In the genomic region with DNA sequence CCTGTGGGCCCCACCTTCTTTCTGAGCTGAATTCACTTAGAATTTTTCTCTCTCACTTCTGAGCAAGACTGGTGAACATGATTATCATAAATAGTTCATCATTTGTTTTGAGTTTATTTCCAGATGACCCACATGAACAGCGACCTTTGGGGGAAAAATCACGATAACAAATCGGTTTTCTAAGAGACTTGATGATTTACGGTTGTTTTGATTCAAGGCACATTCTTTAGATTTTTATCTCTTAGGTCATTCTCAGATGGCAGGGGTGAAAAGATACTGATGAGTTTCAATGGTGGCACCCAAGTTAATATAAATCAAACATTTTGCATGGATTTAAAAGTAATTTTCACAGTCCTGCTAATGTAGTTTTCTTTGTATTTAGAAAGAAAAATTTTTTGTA, we compare ENCODE assay signal across 19 cellular contexts.
DNase-seq lines count a peak whose midpoint lies in the region; ATAC-seq and TF ChIP-seq lines count a peak whose summit lies in the region.
"Had no signal": no experiment of that assay in that cellular context is flagged by ENCODE, and none has a peak within 500 bp of the region (broad histone marks: within the 10 kb centered on the region; RNA-seq: fewer than 3 reads in every experiment).

No MANE protein-coding gene starts in this region.

- TF ChIP-seq CTCF in WTC11 (IDR thresholded peaks at IDR 0.05): no peak

- H2BK5ac ChIP-seq in mesenchymal stem cell (ENCODE audit: low read depth, low read length, poor library complexity, severe bottlenecking): no peak overlapping the region

- ATAC-seq in WTC11 (no peak), GM21526 (IDR thresholded peaks at IDR 0.05; ENCODE audit: low FRiP score, unreplicated experiment) (no peak), GM21367 (IDR thresholded peaks at IDR 0.05; ENCODE audit: unreplicated experiment) (no peak)
- ATAC-seq: HCT116 had no signal

- WGBS in mesenchymal stem cell: 46% methylated on average over 4 of the region's 4 CpGs

- H3K27ac Mint-ChIP-seq in WTC11: peak overlapping the region; percentile 90
- H3K27ac Mint-ChIP-seq: B cell had no signal

- CTCF ChIA-PET in WTC11 (lab: Charles Lee): no interaction called here

- H2AFZ ChIP-seq in mesenchymal stem cell (ENCODE audit: low read depth, low read length): no peak overlapping the region

- peaks cover 2% of the 10 kb centered on the region for H3K4me1 ChIP-seq in mesenchymal stem cell (ENCODE audit: control insufficient read depth, insufficient read depth, low read depth, low read length)

- peaks cover 9% of the 10 kb centered on the region for H3K79me1 ChIP-seq in mesenchymal stem cell (replicated peaks; ENCODE audit: low read length, poor library complexity, severe bottlenecking)

- peaks cover 9 to 74% of the 10 kb centered on the region in 2 experiments for H3K36me3 ChIP-seq in mesenchymal stem cell (ENCODE audit: control insufficient read depth in 1 of 2, insufficient read depth in 2 of 2, low read depth in 1 of 2, low read length in 2 of 2)

- no peak overlapping the region for H2BK12ac ChIP-seq in mesenchymal stem cell (ENCODE audit: low read length in 2 of 2)

- H3K23ac ChIP-seq in mesenchymal stem cell (ENCODE audit: low read length in 2 of 2): no peak overlapping the region

- no peaks in the 10 kb centered on the region for H3K9me3 ChIP-seq in mesenchymal stem cell (ENCODE audit: control insufficient read depth, low read length)

- peaks cover 8% of the 10 kb centered on the region for H3K9me3 Mint-ChIP-seq in WTC11
- H3K9me3 Mint-ChIP-seq: CD4-positive, alpha-beta memory T cell had no signal

- H3K14ac ChIP-seq in mesenchymal stem cell (ENCODE audit: low read length in 2 of 2): no peak overlapping the region

- no peak overlapping the region for H2BK15ac ChIP-seq in mesenchymal stem cell (ENCODE audit: low read depth, poor library complexity, severe bottlenecking)

- H3K27me3 ChIP-seq in mesenchymal stem cell (ENCODE audit: control insufficient read depth in 1 of 2, insufficient read depth in 1 of 2, low read length in 2 of 2): no peaks in the 10 kb centered on the region

- H3K27me3 Mint-ChIP-seq in WTC11 (ENCODE audit: low read depth): no peaks in the 10 kb centered on the region
- H3K27me3 Mint-ChIP-seq: B cell; CD4-positive, alpha-beta memory T cell had no signal

- no peak overlapping the region for H2AK5ac ChIP-seq in mesenchymal stem cell (ENCODE audit: low read length, severe bottlenecking)

- no peak overlapping the region for H3K9ac ChIP-seq in mesenchymal stem cell (ENCODE audit: low read length)

- H3K18ac ChIP-seq in mesenchymal stem cell (ENCODE audit: low read depth in 1 of 2, low read length in 2 of 2): no peak overlapping the region

- H3K4me1 Mint-ChIP-seq in WTC11: peaks cover 26% of the 10 kb centered on the region

- H3K36me3 Mint-ChIP-seq in WTC11: peaks cover 21% of the 10 kb centered on the region

- H4K8ac ChIP-seq in mesenchymal stem cell (ENCODE audit: low read length): no peak overlapping the region

- no peak overlapping the region for H3K4ac ChIP-seq in mesenchymal stem cell (ENCODE audit: low read depth in 1 of 2, low read length in 2 of 2)

- no peak overlapping the region for H2BK120ac ChIP-seq in mesenchymal stem cell (ENCODE audit: low read depth, low read length)

- no peak overlapping the region for H3K27ac ChIP-seq in mesenchymal stem cell (ENCODE audit: low read length, poor library complexity, severe bottlenecking)

- no peak overlapping the region for H3K4me3 ChIP-seq in mesenchymal stem cell (ENCODE audit: insufficient read depth in 1 of 2, low read depth in 1 of 2, low read length in 2 of 2)

- POLR2A ChIA-PET in WTC11 (lab: Charles Lee): no interaction called here

- no peak overlapping the region for H3K4me3 Mint-ChIP-seq in WTC11
- H3K4me3 Mint-ChIP-seq: B cell; CD4-positive, alpha-beta memory T cell had no signal

- no peak overlapping the region for H4K91ac ChIP-seq in mesenchymal stem cell (ENCODE audit: low read length)

- no peak overlapping the region for H3K4me2 ChIP-seq in mesenchymal stem cell (ENCODE audit: low read length, poor library complexity, severe bottlenecking)

- DNase-seq in GM04503 (ENCODE audit: low read depth): peak; percentile 12
- DNase-seq in HS-27A (ENCODE audit: low read depth): peak; percentile 0
- no peak for DNase-seq in WTC11 (ENCODE audit: low spot score)
- DNase-seq in mesenchymal stem cell: peak; percentile 5
- no peak for DNase-seq in NCI-H1694 treated with DMSO at 0.1 percent for 48 hours (lab: John Stamatoyannopoulos, UW)
- DNase-seq in C1 segment of cervical spinal cord (lab: John Stamatoyannopoulos, UW): no peak
- DNase-seq: CD4-positive, alpha-beta memory T cell; IMR-90; Karpas-422; NCI-H1105; NCI-H187 treated with DMSO at 0.1 percent for 48 hours; NCI-H69; NK-92 treated with Interleukin-12 subunit alpha and Interleukin-12 subunit beta, amount 100 ng/mL, for 24 hours; RPMI8226; SIG-M5 had no signal

TF ChIP-seq in WTC11, 78 proteins besides CTCF, POLR2A, EP300 and RAD21 (continues in another document):
- TF ChIP-seq, protein P1, sequence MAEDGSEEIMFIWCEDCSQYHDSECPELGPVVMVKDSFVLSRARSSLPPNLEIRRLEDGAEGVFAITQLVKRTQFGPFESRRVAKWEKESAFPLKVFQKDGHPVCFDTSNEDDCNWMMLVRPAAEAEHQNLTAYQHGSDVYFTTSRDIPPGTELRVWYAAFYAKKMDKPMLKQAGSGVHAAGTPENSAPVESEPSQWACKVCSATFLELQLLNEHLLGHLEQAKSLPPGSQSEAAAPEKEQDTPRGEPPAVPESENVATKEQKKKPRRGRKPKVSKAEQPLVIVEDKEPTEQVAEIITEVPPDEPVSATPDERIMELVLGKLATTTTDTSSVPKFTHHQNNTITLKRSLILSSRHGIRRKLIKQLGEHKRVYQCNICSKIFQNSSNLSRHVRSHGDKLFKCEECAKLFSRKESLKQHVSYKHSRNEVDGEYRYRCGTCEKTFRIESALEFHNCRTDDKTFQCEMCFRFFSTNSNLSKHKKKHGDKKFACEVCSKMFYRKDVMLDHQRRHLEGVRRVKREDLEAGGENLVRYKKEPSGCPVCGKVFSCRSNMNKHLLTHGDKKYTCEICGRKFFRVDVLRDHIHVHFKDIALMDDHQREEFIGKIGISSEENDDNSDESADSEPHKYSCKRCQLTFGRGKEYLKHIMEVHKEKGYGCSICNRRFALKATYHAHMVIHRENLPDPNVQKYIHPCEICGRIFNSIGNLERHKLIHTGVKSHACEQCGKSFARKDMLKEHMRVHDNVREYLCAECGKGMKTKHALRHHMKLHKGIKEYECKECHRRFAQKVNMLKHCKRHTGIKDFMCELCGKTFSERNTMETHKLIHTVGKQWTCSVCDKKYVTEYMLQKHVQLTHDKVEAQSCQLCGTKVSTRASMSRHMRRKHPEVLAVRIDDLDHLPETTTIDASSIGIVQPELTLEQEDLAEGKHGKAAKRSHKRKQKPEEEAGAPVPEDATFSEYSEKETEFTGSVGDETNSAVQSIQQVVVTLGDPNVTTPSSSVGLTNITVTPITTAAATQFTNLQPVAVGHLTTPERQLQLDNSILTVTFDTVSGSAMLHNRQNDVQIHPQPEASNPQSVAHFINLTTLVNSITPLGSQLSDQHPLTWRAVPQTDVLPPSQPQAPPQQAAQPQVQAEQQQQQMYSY (CRISPR knock-in tag; IDR thresholded peaks at IDR 0.05): no peak
- TF ChIP-seq SP1 (CRISPR knock-in tag; conservative IDR thresholded peaks at IDR 0.05): no peak
- TF ChIP-seq, protein P2, sequence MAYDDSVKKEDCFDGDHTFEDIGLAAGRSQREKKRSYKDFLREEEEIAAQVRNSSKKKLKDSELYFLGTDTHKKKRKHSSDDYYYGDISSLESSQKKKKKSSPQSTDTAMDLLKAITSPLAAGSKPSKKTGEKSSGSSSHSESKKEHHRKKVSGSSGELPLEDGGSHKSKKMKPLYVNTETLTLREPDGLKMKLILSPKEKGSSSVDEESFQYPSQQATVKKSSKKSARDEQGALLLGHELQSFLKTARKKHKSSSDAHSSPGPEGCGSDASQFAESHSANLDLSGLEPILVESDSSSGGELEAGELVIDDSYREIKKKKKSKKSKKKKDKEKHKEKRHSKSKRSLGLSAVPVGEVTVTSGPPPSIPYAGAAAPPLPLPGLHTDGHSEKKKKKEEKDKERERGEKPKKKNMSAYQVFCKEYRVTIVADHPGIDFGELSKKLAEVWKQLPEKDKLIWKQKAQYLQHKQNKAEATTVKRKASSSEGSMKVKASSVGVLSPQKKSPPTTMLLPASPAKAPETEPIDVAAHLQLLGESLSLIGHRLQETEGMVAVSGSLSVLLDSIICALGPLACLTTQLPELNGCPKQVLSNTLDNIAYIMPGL (CRISPR knock-in tag; IDR thresholded peaks at IDR 0.05): no peak
- no peak for TF ChIP-seq RORB (CRISPR knock-in tag; IDR thresholded peaks at IDR 0.05)
- TF ChIP-seq ZNF138 (CRISPR knock-in tag; conservative IDR thresholded peaks at IDR 0.05): no peak
- no peak for TF ChIP-seq ETV6 (CRISPR knock-in tag; IDR thresholded peaks at IDR 0.05)
- no peak for TF ChIP-seq CDX4 (CRISPR knock-in tag; IDR thresholded peaks at IDR 0.05; ENCODE audit: borderline replicate concordance)
- TF ChIP-seq IRF1 (CRISPR knock-in tag; IDR thresholded peaks at IDR 0.05): no peak
- no peak for TF ChIP-seq JAZF1 (CRISPR knock-in tag; IDR thresholded peaks at IDR 0.05)
- no peak for TF ChIP-seq CREB1 (CRISPR knock-in tag; IDR thresholded peaks at IDR 0.05)

Comparison
In these comparisons a context has a peak if more than half of its experiments do, and no peak if none do; other contexts are left out.
1. DNase-seq: peak in GM04503 (single experiment), HS-27A (single experiment) and mesenchymal stem cell (single experiment); none in WTC11 (single experiment), NCI-H1694 treated with DMSO at 0.1 percent for 48 hours (single experiment) and C1 segment of cervical spinal cord (0 of 14).